ENCODE assay signal across 25 cellular contexts in genomic region chr14:82387699-82388098, GRCh38.
A peak's percentile ranks its signal among the peaks of the same experiment; 100 is the strongest.
DNase-seq lines count a peak whose midpoint lies in the region; ATAC-seq, FAIRE-seq and TF ChIP-seq lines count a peak whose summit lies in the region.
"Had no signal": no experiment of that assay in that cellular context is flagged by ENCODE, and none has a peak within 500 bp of the region (broad histone marks: within the 10 kb centered on the region; RNA-seq: fewer than 3 reads in every experiment).

No MANE protein-coding gene starts in this region.

- H3K36me3 Mint-ChIP-seq in activated naive CD4-positive, alpha-beta T cell treated with anti-CD3 and anti-CD28 coated beads for 36 hours (ENCODE audit: low read depth) = no peaks in the 10 kb centered on the region
- H3K36me3 Mint-ChIP-seq: activated naive CD8-positive, alpha-beta T cell treated with anti-CD3 and anti-CD28 coated beads, Interleukin-2, amount 10 ng/mL, durations not matched to agents 7 days and 5 days; CD8-positive, alpha-beta memory T cell; memory B cell; naive B cell had no signal

- H3K27ac Mint-ChIP-seq in activated naive CD4-positive, alpha-beta T cell treated with anti-CD3 and anti-CD28 coated beads for 36 hours = no peak overlapping the region
- H3K27ac Mint-ChIP-seq: activated naive CD8-positive, alpha-beta T cell treated with anti-CD3 and anti-CD28 coated beads, Interleukin-2, amount 10 ng/mL, durations not matched to agents 7 days and 5 days; CD8-positive, alpha-beta memory T cell; memory B cell; naive B cell had no signal

- TF ChIP-seq CTCF in RWPE1 (conservative IDR thresholded peaks at IDR 0.05; ENCODE audit: low read depth) (no peak), bronchial epithelial cell (IDR thresholded peaks at IDR 0.05; ENCODE audit: insufficient read depth, low read length, severe bottlenecking) (no peak)

- no peaks in the 10 kb centered on the region for H3K36me3 ChIP-seq in bronchial epithelial cell (ENCODE audit: control insufficient read depth, insufficient read depth, low read length)
- no peaks in the 10 kb centered on the region for H3K36me3 ChIP-seq in stomach smooth muscle (ENCODE audit: control insufficient read depth in 2 of 2, insufficient read depth in 2 of 2, low read length in 2 of 2)
- H3K36me3 ChIP-seq in SJCRH30 = no peaks in the 10 kb centered on the region
- H3K36me3 ChIP-seq: ovary had no signal

- CTCF ChIA-PET in RWPE1 (lab: Yijun Ruan, JAX) = interaction anchor here (0.6 kb wide), 1 partner anchor 212 kb away, joined by 3 read pairs; no protein-coding TSS in a partner anchor
- CTCF ChIA-PET in activated naive CD4-positive, alpha-beta T cell treated with anti-CD3 and anti-CD28 coated beads for 36 hours (lab: Charles Lee) = no interaction called here

- no peaks in the 10 kb centered on the region for H3K9me3 ChIP-seq in stomach smooth muscle (ENCODE audit: control insufficient read depth in 2 of 2, low read length in 2 of 2)
- H3K9me3 ChIP-seq in SJCRH30 (replicated peaks) = no peaks in the 10 kb centered on the region
- H3K9me3 ChIP-seq: ovary had no signal

- POLR2A ChIA-PET in RWPE1 (lab: Yijun Ruan, JAX; ENCODE audit: low non-redundant PET) = no interaction called here

- FAIRE-seq in bronchial epithelial cell (lab: Jason Lieb, UNC) = no peak
- no peak for FAIRE-seq in urothelium cell line (lab: Jason Lieb, UNC)
- FAIRE-seq: HepG2, RCC 7860 had no signal

- no peak overlapping the region for H3K27ac ChIP-seq in RWPE1
- peak overlapping the region; percentile 82 for H3K27ac ChIP-seq in stomach smooth muscle (ENCODE audit: low read length)
- no peak overlapping the region for H3K27ac ChIP-seq in SJCRH30
- H3K27ac ChIP-seq: ovary had no signal

- H3K27me3 ChIP-seq in bronchial epithelial cell (ENCODE audit: control insufficient read depth, insufficient read depth, low read length) (no peaks in the 10 kb centered on the region), stomach smooth muscle (ENCODE audit: control insufficient read depth in 1 of 2, insufficient read depth in 2 of 2, low read length in 2 of 2) (no peaks in the 10 kb centered on the region), SJCRH30 (no peaks in the 10 kb centered on the region)
- H3K27me3 ChIP-seq: ovary had no signal

- no peak overlapping the region for H3K9ac ChIP-seq in stomach smooth muscle (ENCODE audit: low read length in 2 of 2)

- no peaks in the 10 kb centered on the region for H3K27me3 Mint-ChIP-seq in activated naive CD4-positive, alpha-beta T cell treated with anti-CD3 and anti-CD28 coated beads for 36 hours (ENCODE audit: low read depth)
- H3K27me3 Mint-ChIP-seq: activated naive CD8-positive, alpha-beta T cell treated with anti-CD3 and anti-CD28 coated beads, Interleukin-2, amount 10 ng/mL, durations not matched to agents 7 days and 5 days; memory B cell; naive B cell had no signal

- no peak overlapping the region for H3K4me3 Mint-ChIP-seq in activated naive CD4-positive, alpha-beta T cell treated with anti-CD3 and anti-CD28 coated beads for 36 hours
- H3K4me3 Mint-ChIP-seq: activated naive CD8-positive, alpha-beta T cell treated with anti-CD3 and anti-CD28 coated beads, Interleukin-2, amount 10 ng/mL, durations not matched to agents 7 days and 5 days; CD8-positive, alpha-beta memory T cell; memory B cell; naive B cell had no signal

- H3K4me1 Mint-ChIP-seq in activated naive CD4-positive, alpha-beta T cell treated with anti-CD3 and anti-CD28 coated beads for 36 hours (ENCODE audit: low read depth) = no peaks in the 10 kb centered on the region
- H3K4me1 Mint-ChIP-seq: activated naive CD8-positive, alpha-beta T cell treated with anti-CD3 and anti-CD28 coated beads, Interleukin-2, amount 10 ng/mL, durations not matched to agents 7 days and 5 days; CD8-positive, alpha-beta memory T cell; memory B cell; naive B cell had no signal

- peaks cover 4% of the 10 kb centered on the region for H3K4me1 ChIP-seq in stomach smooth muscle (ENCODE audit: control insufficient read depth, insufficient read depth, low read length)
- H3K4me1 ChIP-seq in SJCRH30 = no peaks in the 10 kb centered on the region

- intact Hi-C loops in left ventricle myocardium superior (cut with micrococcal nuclease) = loop anchor here (5.0 kb wide), 1 partner anchor 55 kb away; no protein-coding TSS in a partner anchor
- intact Hi-C loops in activated naive CD4-positive, alpha-beta T cell treated with anti-CD3 and anti-CD28 coated beads for 36 hours (cut with micrococcal nuclease) = no loop called here

- DNase-seq in RWPE1 (ENCODE audit: low spot score) (peak; percentile 2), bronchial epithelial cell (ENCODE audit: low read depth) (peak; percentile 8), left ventricle myocardium superior (no peak), SJCRH30 (no peak), urothelium cell line (ENCODE audit: low spot score) (no peak)
- no peak for DNase-seq in activated naive CD4-positive, alpha-beta T cell treated with anti-CD3 and anti-CD28 coated beads for 36 hours
- DNase-seq: activated CD4-positive, alpha-beta T cell treated with anti-CD3 and anti-CD28 coated beads for 1 hour; activated naive CD8-positive, alpha-beta T cell treated with anti-CD3 and anti-CD28 coated beads, Interleukin-2, amount 10 ng/mL, durations not matched to agents 7 days and 5 days; CD8-positive, alpha-beta memory T cell; central memory CD4-positive, alpha-beta T cell; DMS79 treated with DMSO at 0.1 percent for 48 hours; effector CD8-positive, alpha-beta T cell; HCEC 1CT; naive B cell; NCI-H146; NCI-H226; NK-92 treated with Interleukin-12 subunit alpha and Interleukin-12 subunit beta, amount 100 ng/mL, for 24 hours; ovary; stimulated activated CD4-positive, alpha-beta T cell treated with anti-CD3 and anti-CD28 coated beads, Interleukin-4, amount 100 ng/mL, for 4 hours had no signal

- H3K4me3 ChIP-seq in bronchial epithelial cell (ENCODE audit: low read depth, low read length) (no peak overlapping the region), stomach smooth muscle (ENCODE audit: low read length in 2 of 2) (no peak overlapping the region), SJCRH30 (no peak overlapping the region)
- H3K4me3 ChIP-seq: ovary, smooth muscle cell had no signal

- H3K9me3 Mint-ChIP-seq in activated naive CD4-positive, alpha-beta T cell treated with anti-CD3 and anti-CD28 coated beads for 36 hours = peaks cover 13% of the 10 kb centered on the region

- peak; percentile 52 for ATAC-seq in left ventricle myocardium superior
- no peak for ATAC-seq in HG03432 (IDR thresholded peaks at IDR 0.05; ENCODE audit: unreplicated experiment)
- ATAC-seq: HepG2 had no signal

Comparison
In these comparisons a context has a peak if more than half of its experiments do, and no peak if none do; other contexts are left out.
1. DNase-seq: peak in RWPE1 (single experiment) and bronchial epithelial cell (single experiment); none in left ventricle myocardium superior (single experiment), activated naive CD4-positive, alpha-beta T cell treated with anti-CD3 and anti-CD28 coated beads for 36 hours (single experiment), SJCRH30 (0 of 2) and urothelium cell line (single experiment).